ENCODE assay signal across 9 cellular contexts in the genomic region with DNA sequence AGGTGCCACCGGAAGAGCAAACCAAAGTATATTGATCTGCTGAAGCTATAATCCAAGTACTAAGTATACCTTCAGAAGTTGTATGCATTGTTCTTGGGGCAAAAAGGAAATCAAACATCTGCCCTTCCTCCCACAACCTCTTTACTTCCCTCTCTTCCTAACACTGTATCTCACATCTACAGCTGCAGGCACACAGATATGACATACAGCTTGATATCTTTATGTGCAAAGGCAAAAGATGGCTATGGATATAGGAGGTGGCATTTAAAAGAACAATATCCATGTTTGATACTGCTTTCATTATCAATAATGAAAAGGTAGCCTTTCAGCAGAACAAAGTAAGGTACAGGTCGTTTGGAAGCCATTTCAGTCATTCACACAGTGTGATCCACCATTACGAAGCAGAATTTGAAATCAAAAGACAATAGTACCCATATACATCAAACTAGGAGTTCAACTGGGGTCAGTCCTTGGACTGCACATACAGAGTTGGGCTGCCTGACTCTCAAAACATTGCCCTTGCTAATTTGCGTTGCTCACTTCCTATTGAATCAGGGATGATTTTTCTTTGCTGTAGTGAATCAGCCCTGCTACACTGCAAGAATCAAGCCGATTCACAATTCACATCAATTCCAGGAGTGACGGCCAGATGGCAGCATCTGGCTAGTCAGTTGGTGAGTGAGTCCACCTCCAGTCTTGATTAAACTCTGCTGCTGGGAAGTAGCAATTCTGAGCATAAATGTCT. TPM values are rescaled to one million over a fixed set of nuclear protein-coding genes. Genes with fewer than 3 reads are reported as not detected.
A peak's percentile ranks its signal among the peaks of the same experiment; 100 is the strongest.
DNase-seq lines count a peak whose midpoint lies in the region; ATAC-seq and TF ChIP-seq lines count a peak whose summit lies in the region.
"Had no signal": no experiment of that assay in that cellular context is flagged by ENCODE, and none has a peak within 500 bp of the region (broad histone marks: within the 10 kb centered on the region; RNA-seq: fewer than 3 reads in every experiment).

No MANE protein-coding gene starts in this region.

- H2AFZ ChIP-seq in OCI-LY7 (ENCODE audit: low read length) (peak overlapping the region; percentile 79), neural cell (ENCODE audit: low read depth, low read length) (no peak overlapping the region)

- H3K4me3 ChIP-seq in HEK293 (ENCODE audit: low read depth, low read length) (no peak overlapping the region), OCI-LY7 (ENCODE audit: low read depth, low read length, poor library complexity, severe bottlenecking) (peak overlapping the region; percentile 4), neural cell (ENCODE audit: low read length) (no peak overlapping the region), thoracic aorta (no peak overlapping the region)

- H3K27me3 ChIP-seq in neural cell (ENCODE audit: insufficient read depth, low read depth, low read length) (no peaks in the 10 kb centered on the region), thoracic aorta (replicated peaks; ENCODE audit: insufficient read depth) (no peaks in the 10 kb centered on the region)

- H3K9me3 ChIP-seq in HEK293 (ENCODE audit: control insufficient read depth, insufficient read depth, low read depth, low read length) = no peaks in the 10 kb centered on the region
- no peaks in the 10 kb centered on the region for H3K9me3 ChIP-seq in OCI-LY7 (ENCODE audit: low read length)
- no peaks in the 10 kb centered on the region for H3K9me3 ChIP-seq in neural cell (ENCODE audit: low read length)
- no peaks in the 10 kb centered on the region for H3K9me3 ChIP-seq in thoracic aorta

- no peaks in the 10 kb centered on the region for H3K4me1 ChIP-seq in HEK293 (ENCODE audit: control insufficient read depth, insufficient read depth, low read length)
- no peaks in the 10 kb centered on the region for H3K4me1 ChIP-seq in OCI-LY7 (ENCODE audit: insufficient read depth, low read length, poor library complexity, severe bottlenecking)
- H3K4me1 ChIP-seq in thoracic aorta (ENCODE audit: control insufficient read depth in 1 of 2, low read depth in 2 of 2) = no peaks in the 10 kb centered on the region

- H3K27ac ChIP-seq in HEK293 (ENCODE audit: extremely low read depth, low read depth, low read length) = no peak overlapping the region
- no peak overlapping the region for H3K27ac ChIP-seq in OCI-LY7 (ENCODE audit: low read depth, low read length, poor library complexity, severe bottlenecking)
- no peak overlapping the region for H3K27ac ChIP-seq in neural cell (ENCODE audit: low read length)
- H3K27ac ChIP-seq in thoracic aorta = no peak overlapping the region

- no peaks in the 10 kb centered on the region for H3F3A ChIP-seq in neural cell (ENCODE audit: insufficient read depth, low read length, poor library complexity, severe bottlenecking)

- H3K4me2 ChIP-seq in OCI-LY7 (ENCODE audit: low read length) (peak overlapping the region; percentile 27; the same call in 1 of the 2 replicates), neural cell (ENCODE audit: low read length) (no peak overlapping the region)

- H4K20me1 ChIP-seq in OCI-LY7 (ENCODE audit: insufficient read depth, low read length) (no peaks in the 10 kb centered on the region), neural cell (ENCODE audit: insufficient read depth) (no peaks in the 10 kb centered on the region)

- TF ChIP-seq CTCF in HEK293 (tag by site-specific recombination; IDR thresholded peaks at IDR 0.05) (peak; percentile 76), OCI-LY7 (conservative IDR thresholded peaks at IDR 0.05; ENCODE audit: low read length) (peak; percentile 91), neural cell (IDR thresholded peaks at IDR 0.05; ENCODE audit: poor library complexity, severe bottlenecking) (peak; percentile 92), thoracic aorta (IDR thresholded peaks at IDR 0.05) (peak; percentile 51)

- intact Hi-C loops in OCI-LY7 (cut with micrococcal nuclease; ENCODE audit: unreplicated experiment) = loop anchor here (1.0 to 5.0 kb wide), 3 partner anchors 158 to 274 kb away; no protein-coding TSS in a partner anchor

- peak; percentile 93 for TF ChIP-seq RAD21 in neural cell (conservative IDR thresholded peaks at IDR 0.05)

- DNase-seq in COLO829 (ENCODE audit: low spot score) (peak; percentile 70), OCI-LY7 (ENCODE audit: low spot score) (peak; percentile 75), activated T-cell treated with anti-CD3 and anti-CD28 coated beads for 48 hours (ENCODE audit: low read depth) (peak; percentile 52), fibroblast of gingiva (ENCODE audit: low read depth) (peak; percentile 42), thoracic aorta (ENCODE audit: low spot score) (no peak), mesenteric fat pad (ENCODE audit: low spot score) (no peak)

- no peak for ATAC-seq in thoracic aorta (ENCODE audit: insufficient number of reproducible peaks, low FRiP score, low read depth)

- no peaks in the 10 kb centered on the region for H3K79me2 ChIP-seq in OCI-LY7 (ENCODE audit: insufficient read depth, low read depth, low read length)
- no peaks in the 10 kb centered on the region for H3K79me2 ChIP-seq in neural cell (replicated peaks; ENCODE audit: insufficient read depth, low read length)

- no peak for TF ChIP-seq EP300 in neural cell (conservative IDR thresholded peaks at IDR 0.05; ENCODE audit: poor library complexity, severe bottlenecking)

- CTCF ChIA-PET in HEK293 (lab: Yijun Ruan, JAX) (interaction anchor here (0.5 to 5.1 kb wide), 27 partner anchors 9 to 395 kb away, joined by 3 to 44 read pairs (median 5); partner anchors contain the start of gene ANG), OCI-LY7 (lab: Charles Lee; ENCODE audit: unreplicated experiment) (interaction anchor here (1.3 kb wide), 1 partner anchor 273 kb away, joined by 3 read pairs; no protein-coding TSS in a partner anchor)

- no TSS peak for BruUV-seq in OCI-LY7 (replicated peaks; lab: Mats Ljungman, UMichigan)

- H3K36me3 ChIP-seq in HEK293 (ENCODE audit: control insufficient read depth in 2 of 2, insufficient read depth in 1 of 2, low read length in 2 of 2) (no peaks in the 10 kb centered on the region), OCI-LY7 (ENCODE audit: insufficient read depth, low read length) (no peaks in the 10 kb centered on the region), neural cell (ENCODE audit: insufficient read depth, low read length) (no peaks in the 10 kb centered on the region), thoracic aorta (peaks cover 6% of the 10 kb centered on the region)

- POLR2A ChIA-PET in HEK293 (lab: Yijun Ruan, JAX) = no interaction called here
- POLR2A ChIA-PET in OCI-LY7 (lab: Charles Lee) = interaction anchor here (0.5 to 0.6 kb wide), 2 partner anchors 180 to 200 kb away, joined by 3 to 4 read pairs; no protein-coding TSS in a partner anchor

- H3K9me2 ChIP-seq in OCI-LY7 (ENCODE audit: insufficient read depth, low read length) (no peaks in the 10 kb centered on the region), neural cell (ENCODE audit: insufficient read depth, low read length) (no peaks in the 10 kb centered on the region)

- no peak overlapping the region for H3K9ac ChIP-seq in neural cell (ENCODE audit: low read length)

TF ChIP-seq in HEK293, 187 proteins besides CTCF, POLR2A, EP300 and RAD21 (continues in another document):
- TF ChIP-seq ZNF654 (tag by site-specific recombination; IDR thresholded peaks at IDR 0.05; ENCODE audit: low read depth) = peak; percentile 61
- TF ChIP-seq, protein P1, sequence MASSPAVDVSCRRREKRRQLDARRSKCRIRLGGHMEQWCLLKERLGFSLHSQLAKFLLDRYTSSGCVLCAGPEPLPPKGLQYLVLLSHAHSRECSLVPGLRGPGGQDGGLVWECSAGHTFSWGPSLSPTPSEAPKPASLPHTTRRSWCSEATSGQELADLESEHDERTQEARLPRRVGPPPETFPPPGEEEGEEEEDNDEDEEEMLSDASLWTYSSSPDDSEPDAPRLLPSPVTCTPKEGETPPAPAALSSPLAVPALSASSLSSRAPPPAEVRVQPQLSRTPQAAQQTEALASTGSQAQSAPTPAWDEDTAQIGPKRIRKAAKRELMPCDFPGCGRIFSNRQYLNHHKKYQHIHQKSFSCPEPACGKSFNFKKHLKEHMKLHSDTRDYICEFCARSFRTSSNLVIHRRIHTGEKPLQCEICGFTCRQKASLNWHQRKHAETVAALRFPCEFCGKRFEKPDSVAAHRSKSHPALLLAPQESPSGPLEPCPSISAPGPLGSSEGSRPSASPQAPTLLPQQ (tag by site-specific recombination; IDR thresholded peaks at IDR 0.05) = no peak

TF ChIP-seq in neural cell, 6 proteins besides CTCF, POLR2A, EP300 and RAD21:
- TF ChIP-seq POLR2AphosphoS5 (IDR thresholded peaks at IDR 0.05) = no peak
- peak; percentile 97 for TF ChIP-seq SMC3 (conservative IDR thresholded peaks at IDR 0.05; ENCODE audit: poor library complexity)
- TF ChIP-seq EZH2 (IDR thresholded peaks at IDR 0.05; ENCODE audit: borderline replicate concordance, insufficient read depth, low read length, poor library complexity, severe bottlenecking) = no peak
- no peak for TF ChIP-seq TAF1 (IDR thresholded peaks at IDR 0.05; ENCODE audit: low read depth)
- TF ChIP-seq MXI1 (conservative IDR thresholded peaks at IDR 0.05; ENCODE audit: poor library complexity, severe bottlenecking) = no peak
TF ChIP-seq in neural cell: peak in this region for 1.

RNA-seq across cellular contexts. Expression of gene ANG, which starts 8.9 kb away (rescaled TPM):
- total RNA-seq in OCI-LY7 (2014; rRNA removed; shearing (Covaris generic)) = not detected in 2 replicates
- total RNA-seq in OCI-LY7 (2022) (not detected in 2 replicates), thoracic aorta (10 to 100 TPM; 13.5 to 15.7 TPM), mesenteric fat pad (38.9 TPM)
- 0.47 TPM in 1 of 2 replicates, not detected in the other for polyA plus RNA-seq in neural cell
- polyA minus RNA-seq in neural cell = 0.58 TPM in 1 of 2 replicates, not detected in the other

RNA-seq across cellular contexts. Expression of gene RNASE4, which starts 13.1 kb away (rescaled TPM):
- total RNA-seq in OCI-LY7 (2014; rRNA removed; shearing (Covaris generic)) = not detected in 2 replicates
- not detected in 2 replicates for total RNA-seq in OCI-LY7 (2022)
- 1.1 TPM in 1 of 2 replicates, not detected in the other for polyA plus RNA-seq in neural cell
- polyA minus RNA-seq in neural cell = 0.23 and 1.7 TPM in 2 replicates
- 10 to 100 TPM; 45.6 to 66.4 TPM for total RNA-seq in thoracic aorta
- total RNA-seq in mesenteric fat pad = 67.0 TPM

RNA-seq across cellular contexts. Expression of gene EDDM3A, which starts 48.2 kb away (rescaled TPM):
- not detected in 2 replicates for total RNA-seq in OCI-LY7 (2014; rRNA removed; shearing (Covaris generic))
- total RNA-seq in OCI-LY7 (2022) (not detected in 2 replicates), thoracic aorta (not detected), mesenteric fat pad (not detected)
- not detected in 2 replicates for polyA plus RNA-seq in neural cell
- not detected in 2 replicates for polyA minus RNA-seq in neural cell
- total RNA-seq: T-helper 2 cell treated with Interferon-gamma antibody and Interleukin-4, amounts not matched to agents 100 ng/mL and 5 ng/mL, for 36 hours had no signal

RNA-seq across cellular contexts. Expression of gene OR6S1, which starts 56.0 kb away (rescaled TPM):
- total RNA-seq in OCI-LY7 (2014; rRNA removed; shearing (Covaris generic)) = not detected in 2 replicates
- total RNA-seq in OCI-LY7 (2022) = not detected in 2 replicates
- polyA plus RNA-seq in neural cell = not detected in 2 replicates
- polyA minus RNA-seq in neural cell = not detected in 2 replicates
- total RNA-seq in thoracic aorta = not detected
- total RNA-seq in mesenteric fat pad = not detected
- total RNA-seq: T-helper 2 cell treated with Interferon-gamma antibody and Interleukin-4, amounts not matched to agents 100 ng/mL and 5 ng/mL, for 36 hours had no signal

Comparison
In these comparisons a context has a peak if more than half of its experiments do, and no peak if none do; other contexts are left out.
1. DNase-seq: peak in COLO829 (single experiment), OCI-LY7 (single experiment), activated T-cell treated with anti-CD3 and anti-CD28 coated beads for 48 hours (single experiment) and fibroblast of gingiva (single experiment); none in thoracic aorta (single experiment) and mesenteric fat pad (single experiment).
2. RNA of gene ANG, which starts 8.9 kb away (total RNA-seq): 38.9 TPM in mesenteric fat pad (single experiment) and 13.5 to 15.7 TPM in thoracic aorta; not detected in OCI-LY7; every median in the first group is over 10 times any median in the second.
3. RNA of gene RNASE4, which starts 13.1 kb away (total RNA-seq): 67.0 TPM in mesenteric fat pad (single experiment) and 45.6 to 66.4 TPM in thoracic aorta; not detected in OCI-LY7; every median in the first group is over 10 times any median in the second.
4. Peak in every context shown above with its lines, with median percentiles within 50 percentile points of each other: CTCF ChIP-seq.